Comparison of ENCODE assay signal across 8 cellular contexts in the genomic region with DNA sequence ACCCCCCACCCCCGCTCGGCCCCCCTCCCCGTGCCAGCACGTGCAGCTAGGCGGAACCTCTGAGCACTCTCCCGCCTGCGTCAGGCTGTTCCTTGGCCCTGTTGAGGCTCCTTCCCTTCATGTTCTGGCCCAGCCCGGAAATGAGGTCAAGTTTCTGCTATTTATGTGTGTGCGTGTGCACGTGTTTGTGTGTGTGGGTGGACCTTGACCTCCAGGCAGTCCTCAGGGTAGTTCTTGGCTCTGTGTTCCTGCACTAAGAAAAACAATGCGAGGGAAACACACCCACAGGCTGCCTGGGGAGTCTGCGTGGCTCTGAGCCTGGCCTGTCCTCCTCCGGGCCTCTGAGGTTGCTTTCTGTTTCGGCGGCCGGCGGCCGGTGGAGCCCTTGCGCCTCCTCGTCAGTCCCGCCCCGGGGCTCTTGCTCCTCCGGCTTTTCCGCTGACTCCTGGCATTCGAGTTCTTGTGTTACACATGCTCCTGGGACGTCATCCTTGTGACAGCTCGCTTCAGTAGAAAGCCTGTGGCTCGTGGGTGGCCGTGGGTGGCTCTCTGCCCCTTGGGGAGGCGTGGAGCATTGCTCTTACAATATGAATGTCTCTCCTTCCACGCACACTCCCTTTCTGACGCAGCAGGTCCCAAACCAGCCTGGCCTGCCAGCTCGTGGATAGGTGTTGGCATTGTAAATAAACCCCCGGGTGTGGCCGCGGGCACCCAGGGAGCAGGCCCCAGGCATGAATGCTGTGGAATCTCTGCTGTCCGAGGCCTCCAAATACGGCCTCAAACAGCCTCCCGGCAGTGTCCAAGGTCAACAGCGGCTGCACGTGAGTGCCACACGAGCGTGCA. TPM values are rescaled to one million over a fixed set of nuclear protein-coding genes. Genes with fewer than 3 reads are reported as not detected.
DNase-seq lines count a peak whose midpoint lies in the region; ATAC-seq lines count a peak whose summit lies in the region.

No MANE protein-coding gene starts in this region.

- ATAC-seq in activated CD8-positive, alpha-beta memory T cell treated with anti-CD3 and anti-CD28 coated beads, Interleukin-2, amount 10 ng/mL, durations not matched to agents 7 days and 5 days: peak; percentile 64

- peak overlapping the region; percentile 75 for H3K4me3 Mint-ChIP-seq in activated CD8-positive, alpha-beta memory T cell treated with anti-CD3 and anti-CD28 coated beads, Interleukin-2, amount 10 ng/mL, durations not matched to agents 7 days and 5 days

- H3K36me3 Mint-ChIP-seq in activated CD8-positive, alpha-beta memory T cell treated with anti-CD3 and anti-CD28 coated beads, Interleukin-2, amount 10 ng/mL, durations not matched to agents 7 days and 5 days: peaks cover 28% of the 10 kb centered on the region

- peak; percentile 97 for DNase-seq in GM04504 (ENCODE audit: low read depth)
- DNase-seq in GOT3 (lab: John Stamatoyannopoulos, UW): peak; percentile 94
- peak; percentile 100 for DNase-seq in M059J (ENCODE audit: low read depth)
- peak; percentile 88 for DNase-seq in activated CD8-positive, alpha-beta memory T cell treated with anti-CD3 and anti-CD28 coated beads, Interleukin-2, amount 10 ng/mL, durations not matched to agents 7 days and 5 days
- DNase-seq in epidermal melanocyte (ENCODE audit: insufficient read length, low spot score): peak; percentile 98
- peak; percentile 76 for DNase-seq in midbrain (lab: John Stamatoyannopoulos, UW)
- DNase-seq in stimulated activated CD8-positive, alpha-beta memory T cell treated with anti-CD3 and anti-CD28 coated beads, Interleukin-2, amount 100 ng/mL, for 1 hour (ENCODE audit: low read depth in 2 of 2): peak; percentile 27 to 35
- DNase-seq in NCI-H748 (lab: John Stamatoyannopoulos, UW; ENCODE audit: unreplicated experiment): no peak

- no peaks in the 10 kb centered on the region for H3K27me3 Mint-ChIP-seq in activated CD8-positive, alpha-beta memory T cell treated with anti-CD3 and anti-CD28 coated beads, Interleukin-2, amount 10 ng/mL, durations not matched to agents 7 days and 5 days

- CTCF ChIA-PET in activated CD8-positive, alpha-beta memory T cell treated with anti-CD3 and anti-CD28 coated beads, Interleukin-2, amount 10 ng/mL, durations not matched to agents 7 days and 5 days (lab: Charles Lee): interaction anchor here (0.9 to 2.5 kb wide), 11 partner anchors 10 to 155 kb away, joined by 4 to 19 read pairs (median 5); a partner anchor contains a TSS

- peaks cover 60% of the 10 kb centered on the region for H3K4me1 Mint-ChIP-seq in activated CD8-positive, alpha-beta memory T cell treated with anti-CD3 and anti-CD28 coated beads, Interleukin-2, amount 10 ng/mL, durations not matched to agents 7 days and 5 days

- no peaks in the 10 kb centered on the region for H3K9me3 Mint-ChIP-seq in activated CD8-positive, alpha-beta memory T cell treated with anti-CD3 and anti-CD28 coated beads, Interleukin-2, amount 10 ng/mL, durations not matched to agents 7 days and 5 days (ENCODE audit: low read depth)

- H3K27ac Mint-ChIP-seq in activated CD8-positive, alpha-beta memory T cell treated with anti-CD3 and anti-CD28 coated beads, Interleukin-2, amount 10 ng/mL, durations not matched to agents 7 days and 5 days: peak overlapping the region; percentile 96

RNA-seq across cellular contexts. Expression of a gene that starts 10.0 kb away (rescaled TPM):
- total RNA-seq in M059J (2014; rRNA removed; shearing (Covaris generic)): 43.9 and 69.5 TPM in 2 replicates
- 10 to 100 TPM; 74.7 to 79.2 TPM for total RNA-seq in activated CD8-positive, alpha-beta memory T cell treated with anti-CD3 and anti-CD28 coated beads, Interleukin-2, amount 10 ng/mL, durations not matched to agents 7 days and 5 days

RNA-seq across cellular contexts. Expression of a gene that starts 56.4 kb away (rescaled TPM):
- total RNA-seq in M059J (2014; rRNA removed; shearing (Covaris generic)): 0.07 and 0.54 TPM in 2 replicates
- total RNA-seq in activated CD8-positive, alpha-beta memory T cell treated with anti-CD3 and anti-CD28 coated beads, Interleukin-2, amount 10 ng/mL, durations not matched to agents 7 days and 5 days: not detected
